9 cellular contexts compared by ENCODE assay signal in genomic region chr12:2892246-2892645, GRCh38. TPM values are rescaled to one million over a fixed set of nuclear protein-coding genes. Genes with fewer than 3 reads are reported as not detected.
DNase-seq lines count a peak whose midpoint lies in the region; ATAC-seq and TF ChIP-seq lines count a peak whose summit lies in the region.
"Had no signal": no experiment of that assay in that cellular context is flagged by ENCODE, and none has a peak within 500 bp of the region (broad histone marks: within the 10 kb centered on the region; RNA-seq: fewer than 3 reads in every experiment).

No MANE protein-coding gene starts in this region.

- no peak for TF ChIP-seq POLR2A in transverse colon (IDR thresholded peaks at IDR 0.05)

- peaks cover 42% of the 10 kb centered on the region for H3K4me1 Mint-ChIP-seq in activated CD4-positive, alpha-beta memory T cell treated with anti-CD3 and anti-CD28 coated beads, Interleukin-2, amount 10 ng/mL, durations not matched to agents 7 days and 5 days

- in situ Hi-C loops in transverse colon (cut with MboI; ENCODE audit: low pct_ligation_motif_present in 1 of 4, low pct_unique_long_range_greater_than_20kb in 1 of 4, low sequenced_read_pairs in 3 of 4), result no loop called here

- H3K36me3 Mint-ChIP-seq in activated CD4-positive, alpha-beta memory T cell treated with anti-CD3 and anti-CD28 coated beads, Interleukin-2, amount 10 ng/mL, durations not matched to agents 7 days and 5 days (ENCODE audit: low read depth), result peaks cover 23% of the 10 kb centered on the region

- DNase-seq in left ventricle myocardium inferior (no peak), Right ventricle myocardium superior (no peak), transverse colon (no peak), MV-4-11 (lab: John Stamatoyannopoulos, UW) (no peak), RPMI8226 (no peak), putamen (ENCODE audit: low spot score) (no peak)
- DNase-seq in activated CD4-positive, alpha-beta memory T cell treated with anti-CD3 and anti-CD28 coated beads, Interleukin-2, amount 10 ng/mL, durations not matched to agents 7 days and 5 days, result no peak

- H3K36me3 ChIP-seq in left ventricle myocardium inferior (no peaks in the 10 kb centered on the region), iPS-18a (ENCODE audit: control insufficient read depth, low read depth, low read length) (peaks cover 11% of the 10 kb centered on the region), transverse colon (no peaks in the 10 kb centered on the region)

- peak overlapping the region; percentile 24 for H3K4me3 Mint-ChIP-seq in activated CD4-positive, alpha-beta memory T cell treated with anti-CD3 and anti-CD28 coated beads, Interleukin-2, amount 10 ng/mL, durations not matched to agents 7 days and 5 days

- TF ChIP-seq CTCF in left ventricle myocardium inferior (IDR thresholded peaks at IDR 0.05; ENCODE audit: borderline replicate concordance), result no peak
- no peak for TF ChIP-seq CTCF in transverse colon (IDR thresholded peaks at IDR 0.05)

- 50 to 76% methylated on average over 1 to 12 of the region's 12 CpGs for WGBS in transverse colon (ENCODE audit: low coverage in 1 of 2), 2 donors

- TF ChIP-seq EP300 in transverse colon (IDR thresholded peaks at IDR 0.05; ENCODE audit: low read depth), result no peak

- H3K9ac ChIP-seq in iPS-18a (ENCODE audit: low read length), result no peak overlapping the region

- H3K27me3 ChIP-seq in left ventricle myocardium inferior (ENCODE audit: low read depth), result no peaks in the 10 kb centered on the region
- H3K27me3 ChIP-seq in iPS-18a (ENCODE audit: control insufficient read depth, insufficient read depth, low read length), result no peaks in the 10 kb centered on the region
- H3K27me3 ChIP-seq in transverse colon, result no peaks in the 10 kb centered on the region

- H3K27ac ChIP-seq in left ventricle myocardium inferior (replicated peaks), result no peak overlapping the region
- no peak overlapping the region for H3K27ac ChIP-seq in iPS-18a (ENCODE audit: low read length)
- H3K27ac ChIP-seq in transverse colon, result peak overlapping the region; percentile 89 to 96 (median 96)

- H3K27me3 Mint-ChIP-seq in activated CD4-positive, alpha-beta memory T cell treated with anti-CD3 and anti-CD28 coated beads, Interleukin-2, amount 10 ng/mL, durations not matched to agents 7 days and 5 days, result no peaks in the 10 kb centered on the region

- ATAC-seq in Right ventricle myocardium superior (ENCODE audit: poor library complexity), result no peak

- H3K27ac Mint-ChIP-seq in activated CD4-positive, alpha-beta memory T cell treated with anti-CD3 and anti-CD28 coated beads, Interleukin-2, amount 10 ng/mL, durations not matched to agents 7 days and 5 days, result no peak overlapping the region

- CTCF ChIA-PET in activated CD4-positive, alpha-beta memory T cell treated with anti-CD3 and anti-CD28 coated beads, Interleukin-2, amount 10 ng/mL, durations not matched to agents 7 days and 5 days (lab: Charles Lee), result interaction anchor here (1.6 kb wide), 1 partner anchor 14 kb away, joined by 4 read pairs; no protein-coding TSS in a partner anchor

- H3K9me3 Mint-ChIP-seq in activated CD4-positive, alpha-beta memory T cell treated with anti-CD3 and anti-CD28 coated beads, Interleukin-2, amount 10 ng/mL, durations not matched to agents 7 days and 5 days, result no peaks in the 10 kb centered on the region

- H3K9me3 ChIP-seq in left ventricle myocardium inferior (replicated peaks) (no peaks in the 10 kb centered on the region), iPS-18a (ENCODE audit: control insufficient read depth, low read depth, low read length) (no peaks in the 10 kb centered on the region), transverse colon (no peaks in the 10 kb centered on the region)

- POLR2A ChIA-PET in activated CD4-positive, alpha-beta memory T cell treated with anti-CD3 and anti-CD28 coated beads, Interleukin-2, amount 10 ng/mL, durations not matched to agents 7 days and 5 days (lab: Charles Lee), result interaction anchor here (5.9 kb wide), 1 partner anchor 13 kb away, joined by 99 read pairs; the partner anchor contains the start of genes FOXM1 and RHNO1

- peak overlapping the region; percentile 89 for H3K4me3 ChIP-seq in left ventricle myocardium inferior
- peak overlapping the region; percentile 89 for H3K4me3 ChIP-seq in iPS-18a (ENCODE audit: low read length)
- no peak overlapping the region for H3K4me3 ChIP-seq in transverse colon

- intact Hi-C loops in left ventricle myocardium inferior (cut with micrococcal nuclease) (no loop called here), Right ventricle myocardium superior (cut with DNase I) (no loop called here), transverse colon (cut with DNase I; ENCODE audit: low total_unique reads) (no loop called here)

- H3K4me1 ChIP-seq in left ventricle myocardium inferior, result peaks cover 44% of the 10 kb centered on the region
- no peaks in the 10 kb centered on the region for H3K4me1 ChIP-seq in iPS-18a (ENCODE audit: control insufficient read depth, low read depth, low read length)
- H3K4me1 ChIP-seq in transverse colon, result peaks cover 4 to 26% (median 19%) of the 10 kb centered on the region in 4 donors

RNA-seq across cellular contexts. Expression of gene TULP3, which starts 1.6 kb away (rescaled TPM):
- total RNA-seq in left ventricle myocardium inferior (4.8 TPM), Right ventricle myocardium superior (4.6 TPM), transverse colon (10 to 100 TPM in 3 of 4 donors, 1 to 10 TPM in 1; 7.4 to 21.3 (median 16.9) TPM)
- 1 to 10 TPM; 8.4 to 8.8 TPM for total RNA-seq in activated CD4-positive, alpha-beta memory T cell treated with anti-CD3 and anti-CD28 coated beads, Interleukin-2, amount 10 ng/mL, durations not matched to agents 7 days and 5 days

RNA-seq across cellular contexts. Expression of gene RHNO1, which starts 15.2 kb away (rescaled TPM):
- total RNA-seq in left ventricle myocardium inferior, result 3.6 TPM
- total RNA-seq in Right ventricle myocardium superior, result 3.3 TPM
- total RNA-seq in activated CD4-positive, alpha-beta memory T cell treated with anti-CD3 and anti-CD28 coated beads, Interleukin-2, amount 10 ng/mL, durations not matched to agents 7 days and 5 days, result 10 to 100 TPM; 65.3 to 70.6 TPM
- 10 to 100 TPM in 2 of 4 donors, 1 to 10 TPM in 2; 5.4 to 16.8 (median 8.6) TPM for total RNA-seq in transverse colon

RNA-seq across cellular contexts. Expression of gene FOXM1, which starts 15.3 kb away (rescaled TPM):
- total RNA-seq in left ventricle myocardium inferior, result 0.71 TPM
- 1.5 TPM for total RNA-seq in Right ventricle myocardium superior
- total RNA-seq in activated CD4-positive, alpha-beta memory T cell treated with anti-CD3 and anti-CD28 coated beads, Interleukin-2, amount 10 ng/mL, durations not matched to agents 7 days and 5 days, result 100 to 1,000 TPM; 102 to 109 TPM
- 1 to 10 TPM in 3 of 4 donors, not detected in 1; 1.6 to 5.2 (median 2.2) TPM for total RNA-seq in transverse colon

RNA-seq across cellular contexts. Expression of gene TEX52, which starts 35.4 kb away (rescaled TPM):
- total RNA-seq in left ventricle myocardium inferior (not detected), Right ventricle myocardium superior (not detected), transverse colon (not detected)
- total RNA-seq in activated CD4-positive, alpha-beta memory T cell treated with anti-CD3 and anti-CD28 coated beads, Interleukin-2, amount 10 ng/mL, durations not matched to agents 7 days and 5 days, result under 1 TPM in 1 of 2 experiments, not detected in 1; 0.20 TPM
- total RNA-seq: myocyte had no signal

RNA-seq across cellular contexts. Expression of gene NRIP2, which starts 57.4 kb away (rescaled TPM):
- 1.2 TPM for total RNA-seq in left ventricle myocardium inferior
- 2.0 TPM for total RNA-seq in Right ventricle myocardium superior
- not detected for total RNA-seq in activated CD4-positive, alpha-beta memory T cell treated with anti-CD3 and anti-CD28 coated beads, Interleukin-2, amount 10 ng/mL, durations not matched to agents 7 days and 5 days
- total RNA-seq in transverse colon, result under 1 TPM in 3 of 4 donors, not detected in 1; 0.14 to 0.32 (median 0.20) TPM

Comparison
In these comparisons a context has a peak if more than half of its experiments do, and no peak if none do; other contexts are left out.
1. H3K27ac ChIP-seq: peak in transverse colon (4 of 4); none in left ventricle myocardium inferior (single experiment) and iPS-18a (single experiment).
2. H3K4me3 ChIP-seq: peak in left ventricle myocardium inferior (single experiment) and iPS-18a (single experiment); none in transverse colon (0 of 4).
3. RNA of gene FOXM1, which starts 15.3 kb away (total RNA-seq): 102 to 109 TPM in activated CD4-positive, alpha-beta memory T cell treated with anti-CD3 and anti-CD28 coated beads, Interleukin-2, amount 10 ng/mL, durations not matched to agents 7 days and 5 days; 1.6 to 5.2 TPM in transverse colon, 1.5 TPM in Right ventricle myocardium superior (single experiment) and 0.71 TPM in left ventricle myocardium inferior (single experiment); every median in the first group is over 10 times any median in the second.